1 cellular context compared by ENCODE assay signal in genomic region chr13:44713793-44714469, GRCh38.
TF ChIP-seq lines count a peak whose summit lies in the region.

No MANE protein-coding gene starts in this region.

TF ChIP-seq in GM23338, 12 proteins besides CTCF, POLR2A, EP300 and RAD21 (continued from another document):
- TF ChIP-seq REST (IDR thresholded peaks at IDR 0.05; ENCODE audit: unreplicated experiment) (no peak), ZNF114 (CRISPR knock-in tag; IDR thresholded peaks at IDR 0.05) (no peak), EZH2 (IDR thresholded peaks at IDR 0.05; ENCODE audit: low read depth, unreplicated experiment) (no peak)
